9 cellular contexts compared by ENCODE assay signal in genomic region chr6:50989123-50989522, GRCh38.
"Had no signal": no experiment of that assay in that cellular context is flagged by ENCODE, and none has a peak within 500 bp of the region (broad histone marks: within the 10 kb centered on the region; RNA-seq: fewer than 3 reads in every experiment).

No MANE protein-coding gene starts in this region.

- H3K9me3 ChIP-seq: HAP-1 had no signal

- H3K27ac ChIP-seq: GM23248 had no signal

- H3K4me3 ChIP-seq: GM23248, GM23338, HAP-1 had no signal

- ATAC-seq: GM23338, HCT116 had no signal

- H3K36me3 ChIP-seq: HAP-1 had no signal

- DNase-seq: GM23248, GOT3, H7, H9, HCEC 1CT, HFFc6 had no signal

- H3K4me1 ChIP-seq: HAP-1 had no signal
